8 cellular contexts compared by ENCODE assay signal in the genomic region with DNA sequence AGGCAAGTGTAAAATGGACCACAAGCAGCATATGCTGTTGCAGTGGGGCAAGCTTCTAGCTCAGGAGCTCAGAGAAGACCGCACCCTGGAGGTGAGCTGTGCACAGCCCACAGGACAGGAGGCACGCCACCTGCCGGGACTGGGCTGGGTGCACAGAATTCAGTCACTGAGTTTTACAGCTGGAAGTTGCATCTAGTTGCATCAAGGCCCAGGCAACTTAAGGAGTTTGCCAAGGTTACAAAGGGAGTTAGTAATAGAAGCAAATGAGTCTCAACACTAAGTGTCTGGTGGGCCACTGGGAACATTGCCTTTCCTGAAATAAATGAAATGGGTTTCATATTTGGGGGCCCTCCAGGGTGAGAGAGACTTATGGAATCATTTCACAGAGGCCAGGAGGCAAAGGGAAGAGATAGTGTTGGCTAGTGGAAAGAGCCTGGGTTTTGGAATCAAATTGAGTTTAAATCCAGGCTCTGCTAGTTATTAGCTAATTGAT. TPM values are rescaled to one million over a fixed set of nuclear protein-coding genes. Genes with fewer than 3 reads are reported as not detected.
DNase-seq lines count a peak whose midpoint lies in the region; ATAC-seq and TF ChIP-seq lines count a peak whose summit lies in the region.

No MANE protein-coding gene starts in this region.

- H3K36me3 Mint-ChIP-seq in immature natural killer cell = no peaks in the 10 kb centered on the region

- peak; percentile 26 for ATAC-seq in GM18870 (IDR thresholded peaks at IDR 0.05; ENCODE audit: unreplicated experiment)
- ATAC-seq in HG03064 (IDR thresholded peaks at IDR 0.05; ENCODE audit: low read depth, unreplicated experiment) = peak; percentile 39

- no peaks in the 10 kb centered on the region for H3K27me3 ChIP-seq in SU-DHL-6 (ENCODE audit: low read length)

- H3K36me3 ChIP-seq in SU-DHL-6 (ENCODE audit: low read length) = no peaks in the 10 kb centered on the region

- H3K9ac ChIP-seq in SU-DHL-6 (ENCODE audit: low read length) = no peak overlapping the region

- peak; percentile 61 for DNase-seq in AG10803 (ENCODE audit: low read depth)
- DNase-seq in iris pigment epithelial cell (ENCODE audit: low read depth) = peak; percentile 31
- no peak for DNase-seq in SW 1271 (lab: John Stamatoyannopoulos, UW)
- no peak for DNase-seq in immature natural killer cell
- no peak for DNase-seq in NCI-H2029 (lab: John Stamatoyannopoulos, UW)

- no peak overlapping the region for H3K27ac Mint-ChIP-seq in immature natural killer cell

- no peaks in the 10 kb centered on the region for H3K9me3 ChIP-seq in SU-DHL-6 (ENCODE audit: insufficient read depth, low read length)

- TF ChIP-seq CTCF in AG10803 (conservative IDR thresholded peaks at IDR 0.05; ENCODE audit: low read length) (peak; percentile 16; the same call in 1 of the 2 replicates), SU-DHL-6 (IDR thresholded peaks at IDR 0.05; ENCODE audit: insufficient read depth, low read length, poor library complexity, severe bottlenecking) (peak; percentile 62)

- H3F3A ChIP-seq in SU-DHL-6 (ENCODE audit: insufficient read depth) = no peaks in the 10 kb centered on the region

- H3K4me3 Mint-ChIP-seq in immature natural killer cell = no peak overlapping the region

- H3K4me3 ChIP-seq in AG10803 (ENCODE audit: low read length) (no peak overlapping the region), SU-DHL-6 (ENCODE audit: insufficient read depth, low read length, poor library complexity, severe bottlenecking) (no peak overlapping the region)

- no peaks in the 10 kb centered on the region for H3K9me3 Mint-ChIP-seq in immature natural killer cell

- no peak overlapping the region for H2AFZ ChIP-seq in SU-DHL-6 (ENCODE audit: low read depth, low read length, severe bottlenecking)

- H3K4me2 ChIP-seq in SU-DHL-6 (ENCODE audit: low read depth, low read length, poor library complexity, severe bottlenecking) = no peak overlapping the region

- no peaks in the 10 kb centered on the region for H3K4me1 Mint-ChIP-seq in immature natural killer cell

- H3K27ac ChIP-seq in SU-DHL-6 (ENCODE audit: low read depth, low read length) = no peak overlapping the region

- H4K20me1 ChIP-seq in SU-DHL-6 (ENCODE audit: low read depth, low read length) = no peaks in the 10 kb centered on the region

- peaks cover 0 to 3% (median 0%) of the 10 kb centered on the region in 3 donors for H3K27me3 Mint-ChIP-seq in immature natural killer cell (ENCODE audit: low read depth in 3 of 3)

- no peaks in the 10 kb centered on the region for H3K79me2 ChIP-seq in SU-DHL-6 (ENCODE audit: insufficient read depth, low read length)

- no peaks in the 10 kb centered on the region for H3K9me2 ChIP-seq in SU-DHL-6 (replicated peaks; ENCODE audit: insufficient read depth, low read length)

RNA-seq across cellular contexts. Expression of gene TIMP4, which starts 36.0 kb away (rescaled TPM):
- not detected for polyA plus RNA-seq in immature natural killer cell

Comparison
In these comparisons a context has a peak if more than half of its experiments do, and no peak if none do; other contexts are left out.
1. DNase-seq: peak in AG10803 (single experiment) and iris pigment epithelial cell (single experiment); none in SW 1271 (0 of 2), immature natural killer cell (0 of 3) and NCI-H2029 (single experiment).